Comparison of ENCODE assay signal across 23 cellular contexts in genomic region chr10:129090618-129091366, GRCh38.
A peak's percentile ranks its signal among the peaks of the same experiment; 100 is the strongest.
DNase-seq lines count a peak whose midpoint lies in the region; ATAC-seq and TF ChIP-seq lines count a peak whose summit lies in the region.
"Had no signal": no experiment of that assay in that cellular context is flagged by ENCODE, and none has a peak within 500 bp of the region (broad histone marks: within the 10 kb centered on the region; RNA-seq: fewer than 3 reads in every experiment).

No MANE protein-coding gene starts in this region.

- ATAC-seq in gastroesophageal sphincter (peak; percentile 66), upper lobe of right lung (peak; percentile 73), HG03139 (IDR thresholded peaks at IDR 0.05; ENCODE audit: unreplicated experiment) (no peak), GM21528 (IDR thresholded peaks at IDR 0.05; ENCODE audit: low FRiP score, unreplicated experiment) (no peak)
- ATAC-seq: activated T-cell treated with anti-CD3 and anti-CD28 coated beads, Interleukin-2, amount 50 U/mL, for 4 hours; gastrocnemius medialis; stimulated activated naive CD8-positive, alpha-beta T cell treated with anti-CD3 and anti-CD28 coated beads, Interleukin-15, amount 100 ng/mL, for 72 hours had no signal

- no peak overlapping the region for H3K27ac ChIP-seq in gastroesophageal sphincter
- H3K27ac ChIP-seq in upper lobe of right lung: no peak overlapping the region
- H3K27ac ChIP-seq: 22Rv1, gastrocnemius medialis, right lobe of liver, tibial artery had no signal

- intact Hi-C loops in upper lobe of right lung (cut with DNase I): no loop called here

- H3K36me3 ChIP-seq in gastroesophageal sphincter: no peaks in the 10 kb centered on the region
- H3K36me3 ChIP-seq in upper lobe of right lung: no peaks in the 10 kb centered on the region
- H3K36me3 ChIP-seq: gastrocnemius medialis, right lobe of liver, tibial artery had no signal

- H3K27me3 ChIP-seq in gastroesophageal sphincter (peaks cover 7% of the 10 kb centered on the region), upper lobe of right lung (no peaks in the 10 kb centered on the region)
- H3K27me3 ChIP-seq: gastrocnemius medialis, right lobe of liver, tibial artery had no signal

- TF ChIP-seq POLR2A in gastroesophageal sphincter (IDR thresholded peaks at IDR 0.05): no peak

- H3K4me1 ChIP-seq in gastroesophageal sphincter (peaks cover 0 to 9% (median 0%) of the 10 kb centered on the region in 3 donors), upper lobe of right lung (no peaks in the 10 kb centered on the region)
- H3K4me1 ChIP-seq: gastrocnemius medialis, right lobe of liver had no signal

- TF ChIP-seq CTCF in gastroesophageal sphincter (IDR thresholded peaks at IDR 0.05) (no peak), upper lobe of right lung (IDR thresholded peaks at IDR 0.05) (no peak)

- H3K9me3 ChIP-seq in gastroesophageal sphincter (no peaks in the 10 kb centered on the region), upper lobe of right lung (no peaks in the 10 kb centered on the region)
- H3K9me3 ChIP-seq: gastrocnemius medialis, right lobe of liver, tibial artery had no signal

- peak; percentile 33 for DNase-seq in SIG-M5 treated with dmso at 0.1 percent for 504 hours (lab: John Stamatoyannopoulos, UW; ENCODE audit: unreplicated experiment)
- no peak for DNase-seq in SIG-M5 (lab: John Stamatoyannopoulos, UW)
- peak; percentile 14 for DNase-seq in SKM-1 treated with dmso at 0.1 percent for 144 hours (lab: John Stamatoyannopoulos, UW; ENCODE audit: unreplicated experiment)
- no peak for DNase-seq in upper lobe of right lung
- DNase-seq in islet precursor cell: no peak
- DNase-seq: activated naive CD4-positive, alpha-beta T cell treated with anti-CD3 and anti-CD28 coated beads for 36 hours; activated T-cell treated with anti-CD3 and anti-CD28 coated beads, Interleukin-2, amount 50 U/mL, for 4 hours; caudate nucleus; COR-L47; gastrocnemius medialis; hypothalamus; mesenchymal stem cell; naive B cell; NCI-H1417 treated with DMSO at 0.1 percent for 48 hours; NCI-H2107; NCI-H524; right lobe of liver; stimulated activated naive CD8-positive, alpha-beta T cell treated with anti-CD3 and anti-CD28 coated beads, Interleukin-15, amount 100 ng/mL, for 72 hours; tibial artery had no signal

- TF ChIP-seq EP300 in gastroesophageal sphincter (IDR thresholded peaks at IDR 0.05): no peak

- WGBS in gastroesophageal sphincter (ENCODE audit: low coverage in 1 of 2), 2 donors: 77 to 91% methylated on average over 1 to 2 of the region's 6 CpGs

- no peak overlapping the region for H3K4me3 ChIP-seq in gastroesophageal sphincter
- no peak overlapping the region for H3K4me3 ChIP-seq in upper lobe of right lung
- H3K4me3 ChIP-seq: gastrocnemius medialis, right lobe of liver, tibial artery had no signal

Comparison
In these comparisons a context has a peak if more than half of its experiments do, and no peak if none do; other contexts are left out.
1. DNase-seq: peak in SIG-M5 treated with dmso at 0.1 percent for 504 hours (single experiment) and SKM-1 treated with dmso at 0.1 percent for 144 hours (single experiment); none in SIG-M5 (single experiment), upper lobe of right lung (single experiment) and islet precursor cell (single experiment).
2. ATAC-seq: peak in gastroesophageal sphincter (single experiment) and upper lobe of right lung (single experiment); none in HG03139 (single experiment) and GM21528 (single experiment).